ENCODE assay signal across 13 cellular contexts in genomic region chr2:239285932-239286230, GRCh38.
A peak's percentile ranks its signal among the peaks of the same experiment; 100 is the strongest.
DNase-seq lines count a peak whose midpoint lies in the region; ATAC-seq and TF ChIP-seq lines count a peak whose summit lies in the region.
"Had no signal": no experiment of that assay in that cellular context is flagged by ENCODE, and none has a peak within 500 bp of the region (broad histone marks: within the 10 kb centered on the region; RNA-seq: fewer than 3 reads in every experiment).

No MANE protein-coding gene starts in this region.

- H3K9me2 ChIP-seq in GM23248 (ENCODE audit: insufficient read depth) = no peaks in the 10 kb centered on the region

- peaks cover 0 to 4% (median 0%) of the 10 kb centered on the region in 4 donors for H3K36me3 ChIP-seq in esophagus muscularis mucosa
- H3K36me3 ChIP-seq in breast epithelium = no peaks in the 10 kb centered on the region
- H3K36me3 ChIP-seq in GM23248 (ENCODE audit: low read depth) = no peaks in the 10 kb centered on the region
- H3K36me3 ChIP-seq: HAP-1 had no signal

- no peak overlapping the region for H3K4me2 ChIP-seq in GM23248 (ENCODE audit: unreplicated experiment)

- ATAC-seq in activated CD8-positive, alpha-beta memory T cell treated with anti-CD3 and anti-CD28 coated beads, Interleukin-2, amount 10 ng/mL, durations not matched to agents 7 days and 5 days = peak; percentile 7

- no peak for TF ChIP-seq EP300 in esophagus muscularis mucosa (IDR thresholded peaks at IDR 0.05)

- H3F3A ChIP-seq in GM23248 (ENCODE audit: insufficient read depth) = peaks cover 9% of the 10 kb centered on the region

- no peaks in the 10 kb centered on the region for H3K9me3 ChIP-seq in esophagus muscularis mucosa
- H3K9me3 ChIP-seq in breast epithelium = no peaks in the 10 kb centered on the region
- H3K9me3 ChIP-seq in GM23248 (ENCODE audit: low read depth) = no peaks in the 10 kb centered on the region
- H3K9me3 ChIP-seq: HAP-1 had no signal

- H3K9me3 Mint-ChIP-seq in activated CD8-positive, alpha-beta memory T cell treated with anti-CD3 and anti-CD28 coated beads, Interleukin-2, amount 10 ng/mL, durations not matched to agents 7 days and 5 days (ENCODE audit: low read depth) = no peaks in the 10 kb centered on the region
- H3K9me3 Mint-ChIP-seq in activated CD4-positive, alpha-beta memory T cell treated with anti-CD3 and anti-CD28 coated beads for 36 hours = no peaks in the 10 kb centered on the region
- H3K9me3 Mint-ChIP-seq in stimulated activated naive CD8-positive, alpha-beta T cell treated with anti-CD3 and anti-CD28 coated beads, Interleukin-15, Interleukin-2, amounts not matched to agents 100 ng/mL and 50 ng/mL, for 24 hours = no peaks in the 10 kb centered on the region
- H3K9me3 Mint-ChIP-seq: neural crest cell had no signal

- no peak for TF ChIP-seq POLR2A in esophagus muscularis mucosa (IDR thresholded peaks at IDR 0.05; ENCODE audit: low read depth)
- TF ChIP-seq POLR2A in erythroblast (IDR thresholded peaks at IDR 0.05; ENCODE audit: low read length) = no peak
- no peak for TF ChIP-seq POLR2A in breast epithelium (IDR thresholded peaks at IDR 0.05)

- intact Hi-C loops in activated CD4-positive, alpha-beta memory T cell treated with anti-CD3 and anti-CD28 coated beads for 36 hours (cut with micrococcal nuclease) = loop anchor here (10.0 kb wide), 1 partner anchor 339 kb away; no protein-coding TSS in a partner anchor
- intact Hi-C loops in esophagus muscularis mucosa (cut with DNase I) (no loop called here), breast epithelium (cut with DNase I; ENCODE audit: low total_unique reads) (no loop called here)

- H3K27me3 Mint-ChIP-seq in activated CD8-positive, alpha-beta memory T cell treated with anti-CD3 and anti-CD28 coated beads, Interleukin-2, amount 10 ng/mL, durations not matched to agents 7 days and 5 days = peaks cover 5% of the 10 kb centered on the region
- peaks cover 5% of the 10 kb centered on the region for H3K27me3 Mint-ChIP-seq in activated CD4-positive, alpha-beta memory T cell treated with anti-CD3 and anti-CD28 coated beads for 36 hours
- peaks cover 16% of the 10 kb centered on the region for H3K27me3 Mint-ChIP-seq in stimulated activated naive CD8-positive, alpha-beta T cell treated with anti-CD3 and anti-CD28 coated beads, Interleukin-15, Interleukin-2, amounts not matched to agents 100 ng/mL and 50 ng/mL, for 24 hours

- no peak for DNase-seq in activated CD8-positive, alpha-beta memory T cell treated with anti-CD3 and anti-CD28 coated beads, Interleukin-2, amount 10 ng/mL, durations not matched to agents 7 days and 5 days
- no peak for DNase-seq in activated CD8-positive, alpha-beta memory T cell treated with anti-CD3 and anti-CD28 coated beads for 24 hours
- no peak for DNase-seq in activated CD4-positive, alpha-beta memory T cell treated with anti-CD3 and anti-CD28 coated beads for 36 hours
- DNase-seq in esophagus muscularis mucosa (ENCODE audit: extremely low spot score) (no peak), erythroblast (lab: John Stamatoyannopoulos, UW) (no peak), breast epithelium (ENCODE audit: low spot score in 2 of 2) (no peak), GM23248 (no peak)
- DNase-seq: NCI-H1694, NCI-H526 treated with DMSO at 0.1 percent for 48 hours had no signal

- no peaks in the 10 kb centered on the region for H3K27me3 ChIP-seq in esophagus muscularis mucosa
- no peaks in the 10 kb centered on the region for H3K27me3 ChIP-seq in breast epithelium
- no peaks in the 10 kb centered on the region for H3K27me3 ChIP-seq in GM23248 (replicated peaks; ENCODE audit: insufficient read depth)

- H3K27ac Mint-ChIP-seq in activated CD8-positive, alpha-beta memory T cell treated with anti-CD3 and anti-CD28 coated beads, Interleukin-2, amount 10 ng/mL, durations not matched to agents 7 days and 5 days = peak overlapping the region; percentile 86
- peak overlapping the region; percentile 80 for H3K27ac Mint-ChIP-seq in activated CD4-positive, alpha-beta memory T cell treated with anti-CD3 and anti-CD28 coated beads for 36 hours
- H3K27ac Mint-ChIP-seq in stimulated activated naive CD8-positive, alpha-beta T cell treated with anti-CD3 and anti-CD28 coated beads, Interleukin-15, Interleukin-2, amounts not matched to agents 100 ng/mL and 50 ng/mL, for 24 hours = peak overlapping the region; percentile 50

- no peak overlapping the region for H2AFZ ChIP-seq in GM23248

- H3K79me2 ChIP-seq in GM23248 (ENCODE audit: insufficient read depth) = peaks cover 44% of the 10 kb centered on the region

- peaks cover 13% of the 10 kb centered on the region for H3K36me3 Mint-ChIP-seq in activated CD8-positive, alpha-beta memory T cell treated with anti-CD3 and anti-CD28 coated beads, Interleukin-2, amount 10 ng/mL, durations not matched to agents 7 days and 5 days
- H3K36me3 Mint-ChIP-seq in activated CD4-positive, alpha-beta memory T cell treated with anti-CD3 and anti-CD28 coated beads for 36 hours = no peaks in the 10 kb centered on the region
- no peaks in the 10 kb centered on the region for H3K36me3 Mint-ChIP-seq in stimulated activated naive CD8-positive, alpha-beta T cell treated with anti-CD3 and anti-CD28 coated beads, Interleukin-15, Interleukin-2, amounts not matched to agents 100 ng/mL and 50 ng/mL, for 24 hours (ENCODE audit: low read depth)

- CTCF ChIA-PET in activated CD8-positive, alpha-beta memory T cell treated with anti-CD3 and anti-CD28 coated beads, Interleukin-2, amount 10 ng/mL, durations not matched to agents 7 days and 5 days (lab: Charles Lee) = interaction anchor here (1.0 to 5.1 kb wide), 5 partner anchors 10 to 84 kb away, joined by 3 to 24 read pairs (median 7); no protein-coding TSS in a partner anchor
- CTCF ChIA-PET in activated CD4-positive, alpha-beta memory T cell treated with anti-CD3 and anti-CD28 coated beads for 36 hours (lab: Charles Lee) = interaction anchor here (0.9 kb wide), 1 partner anchor 11 kb away, joined by 4 read pairs; no protein-coding TSS in a partner anchor

- H3K4me3 Mint-ChIP-seq in activated CD8-positive, alpha-beta memory T cell treated with anti-CD3 and anti-CD28 coated beads, Interleukin-2, amount 10 ng/mL, durations not matched to agents 7 days and 5 days = peak overlapping the region; percentile 60
- peak overlapping the region; percentile 46 for H3K4me3 Mint-ChIP-seq in activated CD4-positive, alpha-beta memory T cell treated with anti-CD3 and anti-CD28 coated beads for 36 hours
- peak overlapping the region; percentile 68 for H3K4me3 Mint-ChIP-seq in stimulated activated naive CD8-positive, alpha-beta T cell treated with anti-CD3 and anti-CD28 coated beads, Interleukin-15, Interleukin-2, amounts not matched to agents 100 ng/mL and 50 ng/mL, for 24 hours

- H3K4me3 ChIP-seq in esophagus muscularis mucosa (peak overlapping the region in 1 of 4 donors; percentile 27), breast epithelium (no peak overlapping the region), GM23248 (no peak overlapping the region)
- H3K4me3 ChIP-seq: HAP-1 had no signal

- WGBS in esophagus muscularis mucosa = 59% methylated on average over 3 of the region's 3 CpGs
- WGBS in GM23248 (ENCODE audit: low coverage in 1 of 2, low lambda C conversion rate in 2 of 2, missing lambda C conversion rate in 2 of 2), 2 experiments = 88 to 89% methylated on average over 3 of the region's 3 CpGs

- no peak overlapping the region for H3K9ac ChIP-seq in GM23248

- POLR2A ChIA-PET in activated CD4-positive, alpha-beta memory T cell treated with anti-CD3 and anti-CD28 coated beads for 36 hours (lab: Charles Lee) = interaction anchor here (0.8 to 1.7 kb wide), 8 partner anchors 8 to 128 kb away, joined by 3 to 4 read pairs (median 4); partner anchors contain the start of gene HDAC4

- peak overlapping the region in 3 of 4 donors; percentile 43 to 83 (median 80) for H3K27ac ChIP-seq in esophagus muscularis mucosa (replicated peaks in 1 of 4)
- no peak overlapping the region for H3K27ac ChIP-seq in breast epithelium
- no peak overlapping the region for H3K27ac ChIP-seq in GM23248
- H3K27ac ChIP-seq: coronary artery had no signal

- peaks cover 63 to 84% (median 81%) of the 10 kb centered on the region in 4 donors for H3K4me1 ChIP-seq in esophagus muscularis mucosa
- H3K4me1 ChIP-seq in breast epithelium = no peaks in the 10 kb centered on the region
- H3K4me1 ChIP-seq in GM23248 (ENCODE audit: insufficient read depth) = peaks cover 19% of the 10 kb centered on the region

- in situ Hi-C loops in GM23248 (cut with MboI) = no loop called here

- no peaks in the 10 kb centered on the region for H4K20me1 ChIP-seq in GM23248 (ENCODE audit: insufficient read depth)

- peaks cover 63% of the 10 kb centered on the region for H3K4me1 Mint-ChIP-seq in activated CD8-positive, alpha-beta memory T cell treated with anti-CD3 and anti-CD28 coated beads, Interleukin-2, amount 10 ng/mL, durations not matched to agents 7 days and 5 days
- H3K4me1 Mint-ChIP-seq in activated CD4-positive, alpha-beta memory T cell treated with anti-CD3 and anti-CD28 coated beads for 36 hours (ENCODE audit: low read depth) = peaks cover 71% of the 10 kb centered on the region
- peaks cover 75% of the 10 kb centered on the region for H3K4me1 Mint-ChIP-seq in stimulated activated naive CD8-positive, alpha-beta T cell treated with anti-CD3 and anti-CD28 coated beads, Interleukin-15, Interleukin-2, amounts not matched to agents 100 ng/mL and 50 ng/mL, for 24 hours (ENCODE audit: low read depth)

- no peak for TF ChIP-seq CTCF in esophagus muscularis mucosa (IDR thresholded peaks at IDR 0.05)
- no peak for TF ChIP-seq CTCF in breast epithelium (IDR thresholded peaks at IDR 0.05)

Comparison
In these comparisons a context has a peak if more than half of its experiments do, and no peak if none do; other contexts are left out.
1. H3K27ac ChIP-seq: peak in esophagus muscularis mucosa (3 of 4); none in breast epithelium (0 of 2) and GM23248 (single experiment).
2. Peak in every context shown above with its lines, with median percentiles within 50 percentile points of each other: H3K27ac Mint-ChIP-seq and H3K4me3 Mint-ChIP-seq.